17 cellular contexts compared by ENCODE assay signal in genomic region chr4:123924536-123924935, GRCh38.
"Had no signal": no experiment of that assay in that cellular context is flagged by ENCODE, and none has a peak within 500 bp of the region (broad histone marks: within the 10 kb centered on the region; RNA-seq: fewer than 3 reads in every experiment).

No MANE protein-coding gene starts in this region.

- H3K9ac ChIP-seq: SK-N-SH had no signal

- H3K4me3 ChIP-seq: ascending aorta, prostate gland, upper lobe of right lung had no signal

- H3K36me3 ChIP-seq: ascending aorta, prostate gland, upper lobe of right lung had no signal

- ATAC-seq: activated CD8-positive, alpha-beta memory T cell treated with anti-CD3 and anti-CD28 coated beads, Interleukin-2, amount 10 ng/mL, durations not matched to agents 7 days and 5 days; activated naive CD8-positive, alpha-beta T cell treated with anti-CD3 and anti-CD28 coated beads, Interleukin-2, amount 50 U/mL, for 24 hours; esophagus mucosa; upper lobe of right lung had no signal

- H3K27me3 ChIP-seq: ascending aorta, upper lobe of right lung had no signal

- H3K4me1 ChIP-seq: ascending aorta, prostate gland had no signal

- DNase-seq: activated CD4-positive, alpha-beta memory T cell treated with anti-CD3 and anti-CD28 coated beads for 36 hours; activated CD8-positive, alpha-beta memory T cell treated with anti-CD3 and anti-CD28 coated beads, Interleukin-2, amount 10 ng/mL, durations not matched to agents 7 days and 5 days; activated naive CD4-positive, alpha-beta T cell treated with anti-CD3 and anti-CD28 coated beads for 36 hours; activated naive CD8-positive, alpha-beta T cell treated with anti-CD3 and anti-CD28 coated beads, Interleukin-2, amount 50 U/mL, for 24 hours; activated T-cell treated with anti-CD3 and anti-CD28 coated beads, Interleukin-2, amount 50 U/mL, for 1 hour; hippocampal formation; kidney; right cardiac atrium; SK-N-SH; T-helper 1 cell; T1000; upper lobe of right lung had no signal

- FAIRE-seq: colon, kidney had no signal

- H3K4me2 ChIP-seq: SK-N-SH had no signal

- H3K9me2 ChIP-seq: SK-N-SH had no signal

- H3K9me3 ChIP-seq: ascending aorta, prostate gland, SK-N-SH, upper lobe of right lung had no signal

- H3K27ac ChIP-seq: ascending aorta, prostate gland, upper lobe of right lung, VCaP had no signal
